8 cellular contexts compared by ENCODE assay signal in genomic region chr5:149264432-149265069, GRCh38. TPM values are rescaled to one million over a fixed set of nuclear protein-coding genes. Genes with fewer than 3 reads are reported as not detected.
A peak's percentile ranks its signal among the peaks of the same experiment; 100 is the strongest.
DNase-seq lines count a peak whose midpoint lies in the region; ATAC-seq, FAIRE-seq and TF ChIP-seq lines count a peak whose summit lies in the region.

No MANE protein-coding gene starts in this region.

- peaks cover 5% of the 10 kb centered on the region for H3K4me1 Mint-ChIP-seq in astrocyte (ENCODE audit: low read depth, unreplicated experiment)

- in situ Hi-C loops in ACHN (cut with HindIII; ENCODE audit: low pct_ligation_motif_present, low pct_unique_long_range_greater_than_20kb, low sequenced_read_pairs) = loop anchor here (25.0 kb wide), 1 partner anchor 127 kb away; the partner anchor contains the start of gene ABLIM3

- H3K4me3 Mint-ChIP-seq in astrocyte (ENCODE audit: unreplicated experiment) = no peak overlapping the region

- DNase-seq in ACHN = peak; percentile 20
- DNase-seq in astrocyte (ENCODE audit: low read depth) = no peak
- DNase-seq in left lobe of liver (ENCODE audit: low spot score) = peak; percentile 58
- DNase-seq in AG08396 (ENCODE audit: low spot score) = no peak

- H3K27me3 ChIP-seq in OCI-LY3 (ENCODE audit: low read depth, low read length) (peaks cover 7% of the 10 kb centered on the region; the same call in 1 of the 2 replicates), astrocyte (ENCODE audit: insufficient read depth, low read length) (peaks cover 10% of the 10 kb centered on the region)

- H3K4me1 ChIP-seq in OCI-LY3 (ENCODE audit: low read length) (no peaks in the 10 kb centered on the region), astrocyte (ENCODE audit: insufficient read depth, low read length) (no peaks in the 10 kb centered on the region)

- peak; percentile 88 for ATAC-seq in GM18909 (IDR thresholded peaks at IDR 0.05; ENCODE audit: poor library complexity, unreplicated experiment)
- peak; percentile 87 for ATAC-seq in HG03159 (IDR thresholded peaks at IDR 0.05; ENCODE audit: unreplicated experiment)
- ATAC-seq in left lobe of liver = peak; percentile 87
- no peak for ATAC-seq in HG03139 (IDR thresholded peaks at IDR 0.05; ENCODE audit: unreplicated experiment)

- no peak for FAIRE-seq in astrocyte (lab: Jason Lieb, UNC)

- no peaks in the 10 kb centered on the region for H3K36me3 ChIP-seq in OCI-LY3 (replicated peaks; ENCODE audit: low read depth, low read length)
- H3K36me3 ChIP-seq in astrocyte (ENCODE audit: insufficient read depth, low read length) = no peaks in the 10 kb centered on the region

- no peaks in the 10 kb centered on the region for H3K36me3 Mint-ChIP-seq in astrocyte (ENCODE audit: low read depth, unreplicated experiment)

- H4K20me1 ChIP-seq in OCI-LY3 (ENCODE audit: insufficient read depth, low read length) (no peaks in the 10 kb centered on the region), astrocyte (ENCODE audit: insufficient read depth, low read length) (no peaks in the 10 kb centered on the region)

- H2AFZ ChIP-seq in OCI-LY3 (ENCODE audit: low read depth, low read length) = no peak overlapping the region
- H2AFZ ChIP-seq in astrocyte (ENCODE audit: low read depth, low read length) = no peak overlapping the region

- no peak overlapping the region for H3K4me2 ChIP-seq in OCI-LY3 (ENCODE audit: low read length)
- H3K4me2 ChIP-seq in astrocyte (ENCODE audit: low read length) = no peak overlapping the region

- H3K4me3 ChIP-seq in OCI-LY3 (ENCODE audit: low read length) = no peak overlapping the region
- no peak overlapping the region for H3K4me3 ChIP-seq in astrocyte (ENCODE audit: insufficient read depth, low read depth, low read length)

- TF ChIP-seq CTCF in OCI-LY3 (IDR thresholded peaks at IDR 0.05; ENCODE audit: low read depth, low read length) (peak; percentile 47), astrocyte (IDR thresholded peaks at IDR 0.05; ENCODE audit: insufficient read depth, low read depth, low read length) (peak; percentile 42)

- no peaks in the 10 kb centered on the region for H3K9me3 ChIP-seq in OCI-LY3 (ENCODE audit: insufficient read depth, low read length)
- peaks cover 4% of the 10 kb centered on the region for H3K9me3 ChIP-seq in astrocyte (ENCODE audit: insufficient read depth, low read depth, low read length)

- no peak overlapping the region for H3K27ac ChIP-seq in OCI-LY3 (ENCODE audit: low read length)
- H3K27ac ChIP-seq in astrocyte (ENCODE audit: low read depth, low read length) = no peak overlapping the region

- H3K9me3 Mint-ChIP-seq in astrocyte (ENCODE audit: unreplicated experiment) = peaks cover 3% of the 10 kb centered on the region

- H3K79me2 ChIP-seq in OCI-LY3 (ENCODE audit: low read length) (no peaks in the 10 kb centered on the region), astrocyte (ENCODE audit: insufficient read depth, low read length) (no peaks in the 10 kb centered on the region)

- peak overlapping the region; percentile 59 for H3K27ac Mint-ChIP-seq in astrocyte (ENCODE audit: unreplicated experiment)

- H3K9ac ChIP-seq in OCI-LY3 (ENCODE audit: low read length) (no peak overlapping the region), astrocyte (ENCODE audit: low read length) (no peak overlapping the region)

- peaks cover 51% of the 10 kb centered on the region for H3K27me3 Mint-ChIP-seq in astrocyte (ENCODE audit: low read depth, unreplicated experiment)

RNA-seq across cellular contexts. Expression of gene AFAP1L1, which starts 7.1 kb away (rescaled TPM):
- total RNA-seq in astrocyte (7.6 and 8.3 TPM in 2 replicates), left lobe of liver (2.6 TPM)

Comparison
In these comparisons a context has a peak if more than half of its experiments do, and no peak if none do; other contexts are left out.
1. DNase-seq: peak in ACHN (single experiment) and left lobe of liver (single experiment); none in astrocyte (single experiment) and AG08396 (single experiment).